In genomic region chr12:46187023-46187422, GRCh38 we compare ENCODE assay signal across 11 cellular contexts.
A peak's percentile ranks its signal among the peaks of the same experiment; 100 is the strongest.
DNase-seq lines count a peak whose midpoint lies in the region; ATAC-seq and TF ChIP-seq lines count a peak whose summit lies in the region.
"Had no signal": no experiment of that assay in that cellular context is flagged by ENCODE, and none has a peak within 500 bp of the region (broad histone marks: within the 10 kb centered on the region; RNA-seq: fewer than 3 reads in every experiment).

No MANE protein-coding gene starts in this region.

- H3K27ac ChIP-seq in CD4-positive, CD25-positive, alpha-beta regulatory T cell (ENCODE audit: insufficient read depth, low read length, poor library complexity, severe bottlenecking) = peak overlapping the region; percentile 29
- H3K27ac ChIP-seq in osteoblast (ENCODE audit: low read depth, low read length) = no peak overlapping the region
- H3K27ac ChIP-seq: ovary had no signal

- no peak for DNase-seq in CD4-positive, CD25-positive, alpha-beta regulatory T cell
- DNase-seq in MG63 (peak; percentile 62), epithelial cell of esophagus (ENCODE audit: low read depth) (peak; percentile 42), natural killer cell (no peak), putamen (ENCODE audit: low spot score) (no peak), osteoblast (ENCODE audit: insufficient read length, low spot score, missing footprints) (no peak), occipital lobe (lab: John Stamatoyannopoulos, UW) (no peak)
- DNase-seq: effector CD4-positive, alpha-beta T cell; NCI-H1694 treated with DMSO at 0.1 percent for 48 hours had no signal

- no peaks in the 10 kb centered on the region for H4K20me1 ChIP-seq in osteoblast (ENCODE audit: insufficient read depth, low read length)

- no peak overlapping the region for H3K4me2 ChIP-seq in osteoblast (ENCODE audit: insufficient read depth, low read length)

- H3K4me3 Mint-ChIP-seq in CD4-positive, CD25-positive, alpha-beta regulatory T cell = no peak overlapping the region
- no peak overlapping the region for H3K4me3 Mint-ChIP-seq in natural killer cell

- H3K27me3 Mint-ChIP-seq in CD4-positive, CD25-positive, alpha-beta regulatory T cell = no peaks in the 10 kb centered on the region
- no peaks in the 10 kb centered on the region for H3K27me3 Mint-ChIP-seq in natural killer cell (ENCODE audit: low read depth in 2 of 2)

- H2AFZ ChIP-seq in osteoblast (ENCODE audit: low read length) = no peak overlapping the region

- peaks cover 56% of the 10 kb centered on the region for H3K36me3 ChIP-seq in CD4-positive, CD25-positive, alpha-beta regulatory T cell (ENCODE audit: control insufficient read depth, insufficient read depth, low read length)
- peaks cover 65% of the 10 kb centered on the region for H3K36me3 ChIP-seq in MG63
- H3K36me3 ChIP-seq in osteoblast (ENCODE audit: insufficient read depth, low read length) = no peaks in the 10 kb centered on the region
- H3K36me3 ChIP-seq: ovary had no signal

- no peaks in the 10 kb centered on the region for H3K9me3 ChIP-seq in CD4-positive, CD25-positive, alpha-beta regulatory T cell (ENCODE audit: control insufficient read depth in 2 of 2, low read length in 2 of 2)
- H3K9me3 ChIP-seq in MG63 (no peaks in the 10 kb centered on the region; the same call in 1 of the 2 replicates), osteoblast (ENCODE audit: low read depth, low read length) (no peaks in the 10 kb centered on the region)
- H3K9me3 ChIP-seq: ovary had no signal

- H3K9me3 Mint-ChIP-seq in CD4-positive, CD25-positive, alpha-beta regulatory T cell = peaks cover 0 to 10% (median 4%) of the 10 kb centered on the region in 7 donors
- peaks cover 0 to 2% of the 10 kb centered on the region in 2 donors for H3K9me3 Mint-ChIP-seq in natural killer cell

- H3K79me2 ChIP-seq in osteoblast (ENCODE audit: insufficient read depth, low read length) = no peaks in the 10 kb centered on the region

- no peaks in the 10 kb centered on the region for H3K27me3 ChIP-seq in CD4-positive, CD25-positive, alpha-beta regulatory T cell (ENCODE audit: control insufficient read depth, insufficient read depth, low read length)
- no peaks in the 10 kb centered on the region for H3K27me3 ChIP-seq in MG63
- H3K27me3 ChIP-seq in osteoblast (ENCODE audit: insufficient read depth, low read length) = peaks cover 17% of the 10 kb centered on the region
- H3K27me3 ChIP-seq: ovary had no signal

- peak overlapping the region; percentile 6 to 73 (median 10) for H3K27ac Mint-ChIP-seq in CD4-positive, CD25-positive, alpha-beta regulatory T cell
- H3K27ac Mint-ChIP-seq in natural killer cell = peak overlapping the region; percentile 52 to 73

- no peak overlapping the region for H3K4me3 ChIP-seq in CD4-positive, CD25-positive, alpha-beta regulatory T cell (ENCODE audit: low read depth, low read length)
- H3K4me3 ChIP-seq in MG63 (no peak overlapping the region), epithelial cell of esophagus (ENCODE audit: low read length) (no peak overlapping the region), osteoblast (ENCODE audit: insufficient read depth, low read length) (no peak overlapping the region)
- H3K4me3 ChIP-seq: ovary had no signal

- H3K4me1 Mint-ChIP-seq in CD4-positive, CD25-positive, alpha-beta regulatory T cell = peaks cover 18 to 58% (median 39%) of the 10 kb centered on the region in 4 donors
- peaks cover 34 to 36% of the 10 kb centered on the region in 2 donors for H3K4me1 Mint-ChIP-seq in natural killer cell

- peaks cover 67% of the 10 kb centered on the region for H3K36me3 Mint-ChIP-seq in CD4-positive, CD25-positive, alpha-beta regulatory T cell
- peaks cover 15% of the 10 kb centered on the region for H3K36me3 Mint-ChIP-seq in natural killer cell

- TF ChIP-seq CTCF in epithelial cell of esophagus (IDR thresholded peaks at IDR 0.05; ENCODE audit: insufficient read depth, low read depth, low read length, missing control alignments) (no peak), natural killer cell (IDR thresholded peaks at IDR 0.05) (no peak), osteoblast (IDR thresholded peaks at IDR 0.05; ENCODE audit: extremely low read depth, low read depth, low read length) (no peak)

- intact Hi-C loops in natural killer cell (cut with micrococcal nuclease) = no loop called here

- ATAC-seq in CD4-positive, CD25-positive, alpha-beta regulatory T cell (ENCODE audit: low read depth in 2 of 2) = no peak
- peak in 2 of 3 donors; percentile 16 to 52 for ATAC-seq in natural killer cell
- ATAC-seq in GM21390 (IDR thresholded peaks at IDR 0.05; ENCODE audit: unreplicated experiment) = no peak

- H3K4me1 ChIP-seq in CD4-positive, CD25-positive, alpha-beta regulatory T cell (ENCODE audit: control insufficient read depth, insufficient read depth, low read length, poor library complexity, severe bottlenecking) = no peaks in the 10 kb centered on the region
- peaks cover 6% of the 10 kb centered on the region for H3K4me1 ChIP-seq in osteoblast (ENCODE audit: insufficient read depth, low read length)

Comparison
In these comparisons a context has a peak if more than half of its experiments do, and no peak if none do; other contexts are left out.
1. ATAC-seq: peak in natural killer cell (2 of 3); none in CD4-positive, CD25-positive, alpha-beta regulatory T cell (0 of 2) and GM21390 (single experiment).
2. DNase-seq: peak in MG63 (single experiment) and epithelial cell of esophagus (single experiment); none in CD4-positive, CD25-positive, alpha-beta regulatory T cell (0 of 3), natural killer cell (single experiment), putamen (single experiment), osteoblast (single experiment) and occipital lobe (single experiment).